19 cellular contexts compared by ENCODE assay signal in genomic region chr2:11157731-11158130, GRCh38. TPM values are rescaled to one million over a fixed set of nuclear protein-coding genes. Genes with fewer than 3 reads are reported as not detected.
DNase-seq lines count a peak whose midpoint lies in the region; ATAC-seq, FAIRE-seq and TF ChIP-seq lines count a peak whose summit lies in the region.
"Had no signal": no experiment of that assay in that cellular context is flagged by ENCODE, and none has a peak within 500 bp of the region (broad histone marks: within the 10 kb centered on the region; RNA-seq: fewer than 3 reads in every experiment).

No MANE protein-coding gene starts in this region.

- H4K20me1 ChIP-seq in PC-3 (ENCODE audit: low read length): no peaks in the 10 kb centered on the region

- H3K9ac ChIP-seq in endodermal cell (ENCODE audit: extremely low read depth, low read length, poor library complexity, severe bottlenecking) (no peak overlapping the region), PC-3 (ENCODE audit: low read length) (no peak overlapping the region)
- H3K9ac ChIP-seq: KMS-11 had no signal

- no peak for TF ChIP-seq CTCF in endodermal cell (conservative IDR thresholded peaks at IDR 0.05)
- no peak for TF ChIP-seq CTCF in pancreas (IDR thresholded peaks at IDR 0.05)
- TF ChIP-seq CTCF in stomach (IDR thresholded peaks at IDR 0.05): no peak
- TF ChIP-seq CTCF in PC-3 (conservative IDR thresholded peaks at IDR 0.05; ENCODE audit: low read depth, low read length): no peak

- H3K4me3 ChIP-seq in CD4-positive, CD25-positive, alpha-beta regulatory T cell (ENCODE audit: low read depth, low read length): no peak overlapping the region
- H3K4me3 ChIP-seq in endodermal cell (ENCODE audit: low read length) (no peak overlapping the region), pancreas (peak overlapping the region in 2 of 4 donors; percentile 2 to 9), stomach (no peak overlapping the region), PC-3 (ENCODE audit: low read length) (no peak overlapping the region)
- H3K4me3 ChIP-seq: Peyer's patch had no signal

- 90% methylated on average over 3 to 4 of the region's 4 CpGs for WGBS in endodermal cell (ENCODE audit: insufficient coverage in 1 of 2, insufficient read length in 1 of 2), 2 experiments
- WGBS in pancreas, 2 donors: 43 to 64% methylated on average over 4 of the region's 4 CpGs
- 77 to 86% (median 79%) methylated on average over 4 of the region's 4 CpGs for WGBS in stomach, 5 donors

- H3K79me2 ChIP-seq in PC-3 (ENCODE audit: low read length): no peaks in the 10 kb centered on the region

- H3F3A ChIP-seq in PC-3 (ENCODE audit: low read length, unreplicated experiment): no peaks in the 10 kb centered on the region

- no peaks in the 10 kb centered on the region for H3K27me3 ChIP-seq in CD4-positive, CD25-positive, alpha-beta regulatory T cell (ENCODE audit: control insufficient read depth, insufficient read depth, low read length)
- H3K27me3 ChIP-seq in endodermal cell (ENCODE audit: control insufficient read depth, insufficient read depth, low read length, poor library complexity, severe bottlenecking): no peaks in the 10 kb centered on the region
- no peaks in the 10 kb centered on the region for H3K27me3 ChIP-seq in pancreas
- no peaks in the 10 kb centered on the region for H3K27me3 ChIP-seq in stomach
- no peaks in the 10 kb centered on the region for H3K27me3 ChIP-seq in PC-3 (ENCODE audit: low read length)
- H3K27me3 ChIP-seq: Peyer's patch had no signal

- H3K27ac ChIP-seq in CD4-positive, CD25-positive, alpha-beta regulatory T cell (ENCODE audit: insufficient read depth, low read length, poor library complexity, severe bottlenecking): no peak overlapping the region
- H3K27ac ChIP-seq in endodermal cell (ENCODE audit: low read depth, low read length) (no peak overlapping the region), pancreas (peak overlapping the region in 3 of 4 donors; percentile 8 to 61 (median 55)), stomach (no peak overlapping the region), PC-3 (ENCODE audit: low read length) (no peak overlapping the region)
- H3K27ac ChIP-seq: C4-2B, KMS-11, Peyer's patch had no signal

- no peak overlapping the region for H3K27ac Mint-ChIP-seq in CD4-positive, CD25-positive, alpha-beta regulatory T cell
- H3K27ac Mint-ChIP-seq in IgD-negative memory B cell (no peak overlapping the region), endodermal cell (no peak overlapping the region)

- no peaks in the 10 kb centered on the region for H3K27me3 Mint-ChIP-seq in CD4-positive, CD25-positive, alpha-beta regulatory T cell
- H3K27me3 Mint-ChIP-seq in IgD-negative memory B cell (no peaks in the 10 kb centered on the region), endodermal cell (ENCODE audit: insufficient read depth) (peaks cover 10% of the 10 kb centered on the region)

- H3K4me1 ChIP-seq in CD4-positive, CD25-positive, alpha-beta regulatory T cell (ENCODE audit: control insufficient read depth, insufficient read depth, low read length, poor library complexity, severe bottlenecking): peaks cover 29% of the 10 kb centered on the region
- peaks cover 5% of the 10 kb centered on the region for H3K4me1 ChIP-seq in endodermal cell (ENCODE audit: control insufficient read depth, insufficient read depth, low read length)
- H3K4me1 ChIP-seq in pancreas: peaks cover 4 to 27% (median 14%) of the 10 kb centered on the region in 3 donors
- peaks cover 16 to 35% (median 27%) of the 10 kb centered on the region in 4 donors for H3K4me1 ChIP-seq in stomach
- H3K4me1 ChIP-seq in PC-3 (ENCODE audit: insufficient read depth, low read length): peaks cover 12% of the 10 kb centered on the region

- no peak for TF ChIP-seq POLR2A in stomach (IDR thresholded peaks at IDR 0.05)

- H3K4me2 ChIP-seq in PC-3 (ENCODE audit: low read length): no peak overlapping the region
- H3K4me2 ChIP-seq: KMS-11 had no signal

- CTCF ChIA-PET in PC-3 (lab: Charles Lee): no interaction called here

- H3K4me1 Mint-ChIP-seq in CD4-positive, CD25-positive, alpha-beta regulatory T cell: peaks cover 5 to 41% (median 23%) of the 10 kb centered on the region in 4 donors
- H3K4me1 Mint-ChIP-seq in IgD-negative memory B cell (peaks cover 14 to 20% (median 18%) of the 10 kb centered on the region in 3 donors), endodermal cell (peaks cover 4% of the 10 kb centered on the region)

- POLR2A ChIA-PET in PC-3 (lab: Charles Lee; ENCODE audit: unreplicated experiment): no interaction called here

- BruUV-seq in PC-3 (replicated peaks; lab: Mats Ljungman, UMichigan): no TSS peak

- intact Hi-C loops in pancreas (cut with DNase I): no loop called here
- intact Hi-C loops in stomach (cut with DNase I; ENCODE audit: low total_unique reads): no loop called here
- intact Hi-C loops in PC-3 (cut with micrococcal nuclease): loop anchor here (10.0 kb wide), 1 partner anchor 187 kb away; the partner anchor contains the start of gene ROCK2

- FAIRE-seq in pancreas (lab: Jason Lieb, UNC): no peak
- FAIRE-seq: GM12892, H1 had no signal

- H3K36me3 Mint-ChIP-seq in CD4-positive, CD25-positive, alpha-beta regulatory T cell: peaks cover 13% of the 10 kb centered on the region
- H3K36me3 Mint-ChIP-seq in IgD-negative memory B cell (no peaks in the 10 kb centered on the region), endodermal cell (ENCODE audit: low read depth) (no peaks in the 10 kb centered on the region)

- DNase-seq in CD4-positive, CD25-positive, alpha-beta regulatory T cell: no peak
- DNase-seq in endodermal cell (peak; percentile 39), pancreas (no peak), stomach (no peak), PC-3 (no peak), NCI-H345 (lab: John Stamatoyannopoulos, UW) (no peak)
- DNase-seq: Calu3, HCEC 1CT, IMR-90, MM.1S, NCI-H2029, NCI-H526 treated with DMSO at 0.1 percent for 48 hours, Peyer's patch, SHP77 treated with DMSO at 0.1 percent for 48 hours had no signal

- H3K9me3 ChIP-seq in CD4-positive, CD25-positive, alpha-beta regulatory T cell (ENCODE audit: control insufficient read depth in 2 of 2, low read length in 2 of 2): no peaks in the 10 kb centered on the region
- H3K9me3 ChIP-seq in endodermal cell (ENCODE audit: control insufficient read depth, low read length) (no peaks in the 10 kb centered on the region), pancreas (no peaks in the 10 kb centered on the region), stomach (no peaks in the 10 kb centered on the region), PC-3 (ENCODE audit: low read length) (no peaks in the 10 kb centered on the region)
- H3K9me3 ChIP-seq: Peyer's patch had no signal

- no peaks in the 10 kb centered on the region for H3K9me3 Mint-ChIP-seq in CD4-positive, CD25-positive, alpha-beta regulatory T cell
- no peaks in the 10 kb centered on the region for H3K9me3 Mint-ChIP-seq in IgD-negative memory B cell
- no peaks in the 10 kb centered on the region for H3K9me3 Mint-ChIP-seq in endodermal cell

- H3K36me3 ChIP-seq in CD4-positive, CD25-positive, alpha-beta regulatory T cell (ENCODE audit: control insufficient read depth, insufficient read depth, low read length): no peaks in the 10 kb centered on the region
- H3K36me3 ChIP-seq in endodermal cell (ENCODE audit: control insufficient read depth, insufficient read depth, low read length) (no peaks in the 10 kb centered on the region), pancreas (no peaks in the 10 kb centered on the region), stomach (peaks cover 0 to 16% (median 7%) of the 10 kb centered on the region in 4 donors), PC-3 (ENCODE audit: low read depth, low read length) (no peaks in the 10 kb centered on the region)

- no peak for ATAC-seq in CD4-positive, CD25-positive, alpha-beta regulatory T cell (ENCODE audit: low read depth in 2 of 2)
- ATAC-seq in pancreas (peak in 1 of 4 donors; percentile 1), PC-3 (no peak)

- peak overlapping the region in 3 of 4 donors; percentile 71 to 74 (median 73) for H3K4me3 Mint-ChIP-seq in CD4-positive, CD25-positive, alpha-beta regulatory T cell
- H3K4me3 Mint-ChIP-seq in IgD-negative memory B cell: peak overlapping the region in 3 of 4 donors; percentile 39 to 79 (median 50)
- H3K4me3 Mint-ChIP-seq in endodermal cell: no peak overlapping the region

- no peak for TF ChIP-seq EP300 in stomach (IDR thresholded peaks at IDR 0.05)

- H2AFZ ChIP-seq in PC-3 (ENCODE audit: low read length): no peak overlapping the region

- H3K9me2 ChIP-seq in PC-3 (replicated peaks; ENCODE audit: low read length): no peaks in the 10 kb centered on the region

RNA-seq across cellular contexts. Expression of gene SLC66A3, which starts 2.5 kb away (rescaled TPM):
- 26.9 TPM for total RNA-seq in CD4-positive, CD25-positive, alpha-beta regulatory T cell
- polyA plus RNA-seq in CD4-positive, CD25-positive, alpha-beta regulatory T cell: 10 to 100 TPM; 59.2 to 93.1 (median 78.1) TPM
- polyA plus RNA-seq in IgD-negative memory B cell (48.6 TPM), pancreas (10 to 100 TPM; 11.1 to 19.2 TPM), stomach (10 to 100 TPM; 12.1 to 18.5 (median 14.7) TPM)
- total RNA-seq in endodermal cell (10 to 100 TPM; 14.4 to 17.5 TPM), pancreas (10 to 100 TPM; 13.7 to 26.5 (median 18.5) TPM), stomach (10 to 100 TPM in 4 of 5 donors, not detected in 1; 22.9 to 55.1 (median 32.3) TPM), PC-3 (2014; rRNA removed) (12.6 and 19.2 TPM in 2 replicates)
- 13.4 TPM for polyA plus RNA-seq in endodermal cell (2013, experiment 1 of 2)
- 12.5 TPM for polyA plus RNA-seq in endodermal cell (2013, experiment 2 of 2)

Comparison
In these comparisons a context has a peak if more than half of its experiments do, and no peak if none do; other contexts are left out.
1. H3K27ac ChIP-seq: peak in pancreas (3 of 4); none in CD4-positive, CD25-positive, alpha-beta regulatory T cell (single experiment), endodermal cell (single experiment), stomach (0 of 5) and PC-3 (single experiment).